In genomic region chrX:8364369-8365141, GRCh38 we compare ENCODE assay signal across 9 cellular contexts.
DNase-seq lines count a peak whose midpoint lies in the region; ATAC-seq and TF ChIP-seq lines count a peak whose summit lies in the region.
"Had no signal": no experiment of that assay in that cellular context is flagged by ENCODE, and none has a peak within 500 bp of the region (broad histone marks: within the 10 kb centered on the region; RNA-seq: fewer than 3 reads in every experiment).

No MANE protein-coding gene starts in this region.

- POLR2A ChIA-PET in PC-3 (lab: Charles Lee; ENCODE audit: unreplicated experiment): no interaction called here

- ATAC-seq in PC-3 (peak; percentile 54; the same call in 1 of the 2 replicates), heart right ventricle (no peak), GM18870 (IDR thresholded peaks at IDR 0.05; ENCODE audit: unreplicated experiment) (no peak), HG02981 (IDR thresholded peaks at IDR 0.05; ENCODE audit: unreplicated experiment) (no peak)

- no TSS peak for BruUV-seq in PC-3 (replicated peaks; lab: Mats Ljungman, UMichigan)

- WGBS in heart right ventricle, 2 donors: 50 to 55% methylated on average over 13 of the region's 13 CpGs

- H3F3A ChIP-seq in PC-3 (ENCODE audit: low read length, unreplicated experiment): no peaks in the 10 kb centered on the region

- H3K4me3 ChIP-seq in BLaER1: no peak overlapping the region
- H3K4me3 ChIP-seq in KMS-11 (IDR thresholded peaks at IDR 0.05; ENCODE audit: insufficient read depth, low read depth, low read length): no peak overlapping the region
- H3K4me3 ChIP-seq in PC-3 (ENCODE audit: low read length): no peak overlapping the region
- H3K4me3 ChIP-seq in heart right ventricle: no peak overlapping the region

- H3K4me1 ChIP-seq in BLaER1: 0 out of 2 replicates have a peak, but pooled peaks cover 5% of the 10 kb centered on the region
- no peaks in the 10 kb centered on the region for H3K4me1 ChIP-seq in KMS-11 (ENCODE audit: low read depth, poor library complexity, severe bottlenecking)
- no peaks in the 10 kb centered on the region for H3K4me1 ChIP-seq in PC-3 (ENCODE audit: insufficient read depth, low read length)
- peaks cover 0 to 10% (median 0%) of the 10 kb centered on the region in 9 donors for H3K4me1 ChIP-seq in heart right ventricle
- H3K4me1 ChIP-seq: parathyroid adenoma had no signal

- intact Hi-C loops in PC-3 (cut with micrococcal nuclease) (loop anchor here (1.0 to 5.0 kb wide), 2 partner anchors 367 to 374 kb away; no protein-coding TSS in a partner anchor), heart right ventricle (cut with DNase I) (loop anchor here in 8 of 10 donors (5.0 to 10.0 kb wide), 4 partner anchors 360 to 373 kb away; partner anchors contain the start of gene ANOS1 (in 6 of the 8))

- no peaks in the 10 kb centered on the region for H3K79me2 ChIP-seq in KMS-11 (ENCODE audit: insufficient read depth, low read depth)
- H3K79me2 ChIP-seq in PC-3 (ENCODE audit: low read length): no peaks in the 10 kb centered on the region
- H3K79me2 ChIP-seq: parathyroid adenoma had no signal

- H4K20me1 ChIP-seq in BLaER1: no peaks in the 10 kb centered on the region
- no peaks in the 10 kb centered on the region for H4K20me1 ChIP-seq in KMS-11 (ENCODE audit: insufficient read depth)
- no peaks in the 10 kb centered on the region for H4K20me1 ChIP-seq in PC-3 (ENCODE audit: low read length)

- CTCF ChIA-PET in PC-3 (lab: Charles Lee): interaction anchor here (1.0 kb wide), 1 partner anchor 160 kb away, joined by 3 read pairs; no protein-coding TSS in a partner anchor

- H3K27me3 ChIP-seq in BLaER1: no peaks in the 10 kb centered on the region
- no peaks in the 10 kb centered on the region for H3K27me3 ChIP-seq in KMS-11 (ENCODE audit: insufficient read depth, low read depth)
- H3K27me3 ChIP-seq in PC-3 (ENCODE audit: low read length): no peaks in the 10 kb centered on the region
- H3K27me3 ChIP-seq in heart right ventricle: no peaks in the 10 kb centered on the region

- DNase-seq in PC-3 (peak; percentile 63), heart right ventricle (no peak), GM03348 (ENCODE audit: low spot score) (no peak), T1000 (lab: John Stamatoyannopoulos, UW) (no peak)

- H2AFZ ChIP-seq in KMS-11 (ENCODE audit: low read depth): no peak overlapping the region
- H2AFZ ChIP-seq in PC-3 (ENCODE audit: low read length): 0 out of 2 replicates have a peak overlapping the region, but pooled peaks have one; percentile 18
- H2AFZ ChIP-seq: parathyroid adenoma had no signal

- no peaks in the 10 kb centered on the region for H3K36me3 ChIP-seq in BLaER1
- no peaks in the 10 kb centered on the region for H3K36me3 ChIP-seq in KMS-11 (ENCODE audit: insufficient read depth)
- H3K36me3 ChIP-seq in PC-3 (ENCODE audit: low read depth, low read length): no peaks in the 10 kb centered on the region
- no peaks in the 10 kb centered on the region for H3K36me3 ChIP-seq in heart right ventricle

- H3K9me2 ChIP-seq in PC-3 (replicated peaks; ENCODE audit: low read length): no peaks in the 10 kb centered on the region

- TF ChIP-seq CTCF in KMS-11 (conservative IDR thresholded peaks at IDR 0.05; ENCODE audit: low read depth, low read length): peak; percentile 63
- peak; percentile 83 for TF ChIP-seq CTCF in PC-3 (conservative IDR thresholded peaks at IDR 0.05; ENCODE audit: low read depth, low read length)
- peak in 8 of 9 donors; percentile 18 to 56 (median 42) for TF ChIP-seq CTCF in heart right ventricle (IDR thresholded peaks at IDR 0.05)

- H3K27ac ChIP-seq in BLaER1: no peak overlapping the region
- H3K27ac ChIP-seq in KMS-11: no peak overlapping the region
- H3K27ac ChIP-seq in PC-3 (ENCODE audit: low read length): no peak overlapping the region
- no peak overlapping the region for H3K27ac ChIP-seq in heart right ventricle
- H3K27ac ChIP-seq: parathyroid adenoma had no signal

- no peaks in the 10 kb centered on the region for H3K9me3 ChIP-seq in BLaER1
- H3K9me3 ChIP-seq in PC-3 (ENCODE audit: low read length): no peaks in the 10 kb centered on the region
- H3K9me3 ChIP-seq in heart right ventricle: no peaks in the 10 kb centered on the region

- H3K9ac ChIP-seq in BLaER1: no peak overlapping the region
- H3K9ac ChIP-seq in KMS-11: no peak overlapping the region
- H3K9ac ChIP-seq in PC-3 (ENCODE audit: low read length): no peak overlapping the region
- H3K9ac ChIP-seq: parathyroid adenoma had no signal

- H3K4me2 ChIP-seq in BLaER1 (peak overlapping the region; percentile 3; the same call in 1 of the 2 replicates), KMS-11 (no peak overlapping the region), PC-3 (ENCODE audit: low read length) (peak overlapping the region; percentile 47)
